ENCODE assay signal across 32 cellular contexts in the genomic region with DNA sequence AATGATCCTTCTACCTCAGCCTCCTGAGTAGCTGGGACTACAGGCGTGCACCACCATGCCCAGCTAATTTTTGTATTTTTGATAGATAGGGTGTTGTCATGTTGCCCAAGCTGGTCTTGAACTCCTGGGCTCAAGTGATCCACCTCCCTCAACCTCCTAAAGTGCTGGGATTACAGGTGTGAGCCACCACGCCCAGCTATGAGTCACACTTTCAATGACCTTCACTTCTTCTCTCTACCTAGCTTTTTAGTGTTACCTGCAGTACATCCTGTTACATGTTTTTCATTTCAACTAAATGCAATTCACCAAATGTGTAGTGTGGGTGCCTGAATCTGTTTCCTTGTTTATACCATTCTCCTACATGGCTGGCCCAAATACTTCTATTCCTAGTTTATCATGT.
"Had no signal": no experiment of that assay in that cellular context is flagged by ENCODE, and none has a peak within 500 bp of the region (broad histone marks: within the 10 kb centered on the region; RNA-seq: fewer than 3 reads in every experiment).

No MANE protein-coding gene starts in this region.

- H3K36me3 ChIP-seq: adrenal gland, SJSA1 had no signal

- H3K27ac ChIP-seq: adrenal gland, Peyer's patch, RWPE1, SJSA1, VCaP had no signal

- H3K27me3 ChIP-seq: adrenal gland, Peyer's patch, SJSA1 had no signal

- H3K4me3 ChIP-seq: adrenal gland, Peyer's patch, SJSA1 had no signal

- H3K4me1 ChIP-seq: adrenal gland, Peyer's patch, SJSA1 had no signal

- H3K27me3 Mint-ChIP-seq: activated CD4-positive, alpha-beta memory T cell treated with anti-CD3 and anti-CD28 coated beads, Interleukin-2, amount 10 ng/mL, durations not matched to agents 7 days and 5 days; activated CD4-positive, alpha-beta T cell treated with anti-CD3 and anti-CD28 coated beads for 36 hours; activated naive CD4-positive, alpha-beta T cell treated with anti-CD3 and anti-CD28 coated beads, Interleukin-2, amount 10 ng/mL, durations not matched to agents 7 days and 5 days; activated naive CD8-positive, alpha-beta T cell treated with anti-CD3 and anti-CD28 coated beads, Interleukin-2, amount 10 ng/mL, durations not matched to agents 7 days and 5 days; activated T-helper 17 cell treated with anti-CD3 and anti-CD28 coated beads, Interleukin-2, amount 50 U/mL, for 72 hours had no signal

- DNase-seq: activated CD4-positive, alpha-beta memory T cell treated with anti-CD3 and anti-CD28 coated beads, Interleukin-2, amount 10 ng/mL, durations not matched to agents 7 days and 5 days; activated CD4-positive, alpha-beta T cell treated with anti-CD3 and anti-CD28 coated beads for 36 hours; activated CD4-positive, alpha-beta T cell treated with anti-CD3 and anti-CD28 coated beads, Interleukin-2, amount 50 U/mL, for 1 hour; activated gamma-delta T cell; activated naive CD4-positive, alpha-beta T cell treated with anti-CD3 and anti-CD28 coated beads, Interleukin-2, amount 10 ng/mL, durations not matched to agents 7 days and 5 days; activated naive CD8-positive, alpha-beta T cell treated with anti-CD3 and anti-CD28 coated beads, Interleukin-2, amount 10 ng/mL, durations not matched to agents 7 days and 5 days; activated T-cell treated with anti-CD3 and anti-CD28 coated beads for 4 hours; activated T-cell treated with anti-CD3 and anti-CD28 coated beads, Interleukin-2, amount 50 U/mL, for 48 hours; adrenal gland; anterior cingulate cortex; central memory CD4-positive, alpha-beta T cell; KG1; MV-4-11; NCI-H1092 treated with DMSO at 0.1 percent for 48 hours; NCI-H1436; NCI-H1694 treated with DMSO at 0.1 percent for 48 hours; NCI-H2029 treated with DMSO at 0.1 percent for 48 hours; NCI-H510A treated with DMSO at 0.1 percent for 48 hours; NCI-H69; NK-92 treated with Interleukin-12 subunit alpha and Interleukin-12 subunit beta, amount 100 ng/mL, for 24 hours; OCI-M1; Peyer's patch; Right ventricle myocardium superior; SW 1271; T1000 had no signal

- ATAC-seq: activated CD4-positive, alpha-beta T cell treated with anti-CD3 and anti-CD28 coated beads for 36 hours; activated T-helper 17 cell treated with anti-CD3 and anti-CD28 coated beads, Interleukin-2, amount 50 U/mL, for 72 hours; SK-N-SH treated with all-trans-retinoic acid at 6 μM for 48 hours had no signal

- FAIRE-seq: TTC549 had no signal

- H3K4me3 Mint-ChIP-seq: activated CD4-positive, alpha-beta memory T cell treated with anti-CD3 and anti-CD28 coated beads, Interleukin-2, amount 10 ng/mL, durations not matched to agents 7 days and 5 days; activated CD4-positive, alpha-beta T cell treated with anti-CD3 and anti-CD28 coated beads for 36 hours; activated naive CD4-positive, alpha-beta T cell treated with anti-CD3 and anti-CD28 coated beads, Interleukin-2, amount 10 ng/mL, durations not matched to agents 7 days and 5 days; activated naive CD8-positive, alpha-beta T cell treated with anti-CD3 and anti-CD28 coated beads, Interleukin-2, amount 10 ng/mL, durations not matched to agents 7 days and 5 days; activated T-helper 17 cell treated with anti-CD3 and anti-CD28 coated beads, Interleukin-2, amount 50 U/mL, for 72 hours; T-helper 1 cell treated with Interleukin-12 subunit alpha and Interleukin-12 subunit beta and Interleukin-4 antibody, amounts not matched to agents 30 μg/mL and 1 μg/mL, for 36 hours had no signal

- H3K4me1 Mint-ChIP-seq: activated T-helper 17 cell treated with anti-CD3 and anti-CD28 coated beads, Interleukin-2, amount 50 U/mL, for 72 hours had no signal

- H3K9me3 ChIP-seq: adrenal gland, Peyer's patch, SJSA1 had no signal

- H3K9me3 Mint-ChIP-seq: activated CD4-positive, alpha-beta memory T cell treated with anti-CD3 and anti-CD28 coated beads, Interleukin-2, amount 10 ng/mL, durations not matched to agents 7 days and 5 days; activated naive CD4-positive, alpha-beta T cell treated with anti-CD3 and anti-CD28 coated beads, Interleukin-2, amount 10 ng/mL, durations not matched to agents 7 days and 5 days; activated naive CD8-positive, alpha-beta T cell treated with anti-CD3 and anti-CD28 coated beads, Interleukin-2, amount 10 ng/mL, durations not matched to agents 7 days and 5 days; activated T-helper 17 cell treated with anti-CD3 and anti-CD28 coated beads, Interleukin-2, amount 50 U/mL, for 72 hours; T-helper 1 cell treated with Interleukin-12 subunit alpha and Interleukin-12 subunit beta and Interleukin-4 antibody, amounts not matched to agents 30 μg/mL and 1 μg/mL, for 36 hours had no signal

- H3K27ac Mint-ChIP-seq: activated CD4-positive, alpha-beta memory T cell treated with anti-CD3 and anti-CD28 coated beads, Interleukin-2, amount 10 ng/mL, durations not matched to agents 7 days and 5 days; activated CD4-positive, alpha-beta T cell treated with anti-CD3 and anti-CD28 coated beads for 36 hours; activated naive CD4-positive, alpha-beta T cell treated with anti-CD3 and anti-CD28 coated beads, Interleukin-2, amount 10 ng/mL, durations not matched to agents 7 days and 5 days; activated naive CD8-positive, alpha-beta T cell treated with anti-CD3 and anti-CD28 coated beads, Interleukin-2, amount 10 ng/mL, durations not matched to agents 7 days and 5 days; activated T-helper 17 cell treated with anti-CD3 and anti-CD28 coated beads, Interleukin-2, amount 50 U/mL, for 72 hours; T-helper 1 cell treated with Interleukin-12 subunit alpha and Interleukin-12 subunit beta and Interleukin-4 antibody, amounts not matched to agents 30 μg/mL and 1 μg/mL, for 36 hours had no signal
